In the genomic region with DNA sequence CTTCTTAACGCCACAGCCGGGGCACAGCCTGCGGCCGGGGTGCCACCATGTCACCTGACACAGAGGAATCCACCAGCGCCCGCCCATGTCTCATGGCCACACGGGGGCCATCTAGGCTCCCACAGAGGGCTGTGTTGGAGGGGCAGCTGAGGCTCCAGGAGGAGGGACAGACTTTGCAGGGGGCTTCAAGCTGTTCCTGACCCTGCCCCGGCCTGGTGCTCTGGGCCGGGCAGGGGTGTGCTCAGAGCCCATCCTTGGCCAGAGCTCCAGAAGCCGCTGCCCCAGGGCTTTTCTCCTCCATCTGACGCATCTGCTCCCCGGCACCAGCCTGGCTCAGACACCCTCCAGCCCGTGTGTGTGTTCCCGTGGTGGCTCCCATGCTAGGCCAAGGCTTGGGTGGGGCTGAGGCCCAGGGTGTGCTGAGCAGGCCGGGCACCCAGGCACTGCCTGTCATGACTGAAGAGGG, we compare ENCODE assay signal across 17 cellular contexts. TPM values are rescaled to one million over a fixed set of nuclear protein-coding genes. Genes with fewer than 3 reads are reported as not detected.
DNase-seq lines count a peak whose midpoint lies in the region; ATAC-seq and TF ChIP-seq lines count a peak whose summit lies in the region.
"Had no signal": no experiment of that assay in that cellular context is flagged by ENCODE, and none has a peak within 500 bp of the region (broad histone marks: within the 10 kb centered on the region; RNA-seq: fewer than 3 reads in every experiment).

No MANE protein-coding gene starts in this region.

- intact Hi-C loops in Right ventricle myocardium inferior (cut with DNase I): no loop called here
- intact Hi-C loops in cardiac septum (cut with DNase I): no loop called here
- intact Hi-C loops in OCI-LY7 (cut with micrococcal nuclease; ENCODE audit: unreplicated experiment): no loop called here
- intact Hi-C loops in heart right ventricle (cut with DNase I): no loop called here
- intact Hi-C loops in gastrocnemius medialis (cut with DNase I; ENCODE audit: low total_unique reads): no loop called here
- intact Hi-C loops in PC-3 (cut with micrococcal nuclease): no loop called here

- CTCF ChIA-PET in OCI-LY7 (lab: Charles Lee; ENCODE audit: unreplicated experiment) (no interaction called here), PC-3 (lab: Charles Lee) (no interaction called here)

- no peaks in the 10 kb centered on the region for H3K9me2 ChIP-seq in OCI-LY7 (ENCODE audit: insufficient read depth, low read length)
- H3K9me2 ChIP-seq in PC-3 (replicated peaks; ENCODE audit: low read length): no peaks in the 10 kb centered on the region

- H2AFZ ChIP-seq in OCI-LY7 (ENCODE audit: low read length) (no peak overlapping the region), PC-3 (ENCODE audit: low read length) (no peak overlapping the region)

- H3K27me3 ChIP-seq in heart right ventricle: peaks cover 0 to 9% (median 0%) of the 10 kb centered on the region in 7 donors
- H3K27me3 ChIP-seq in gastrocnemius medialis: no peaks in the 10 kb centered on the region
- H3K27me3 ChIP-seq in PC-3 (ENCODE audit: low read length): no peaks in the 10 kb centered on the region
- H3K27me3 ChIP-seq: breast epithelium, pancreas had no signal

- no peak overlapping the region for H3K9ac ChIP-seq in PC-3 (ENCODE audit: low read length)

- POLR2A ChIA-PET in OCI-LY7 (lab: Charles Lee) (no interaction called here), PC-3 (lab: Charles Lee; ENCODE audit: unreplicated experiment) (interaction anchor here (0.6 kb wide), 1 partner anchor 92 kb away, joined by 3 read pairs; a partner anchor contains a TSS)

- H3K9me3 ChIP-seq in OCI-LY7 (ENCODE audit: low read length): no peaks in the 10 kb centered on the region
- H3K9me3 ChIP-seq in heart right ventricle: no peaks in the 10 kb centered on the region
- H3K9me3 ChIP-seq in gastrocnemius medialis: no peaks in the 10 kb centered on the region
- no peaks in the 10 kb centered on the region for H3K9me3 ChIP-seq in PC-3 (ENCODE audit: low read length)
- H3K9me3 ChIP-seq: breast epithelium, pancreas had no signal

- 67 to 70% methylated on average over 15 of the region's 15 CpGs for WGBS in heart right ventricle, 2 donors

- H3K79me2 ChIP-seq in OCI-LY7 (ENCODE audit: insufficient read depth, low read depth, low read length) (no peaks in the 10 kb centered on the region), PC-3 (ENCODE audit: low read length) (no peaks in the 10 kb centered on the region)

- H4K20me1 ChIP-seq in OCI-LY7 (ENCODE audit: insufficient read depth, low read length) (no peaks in the 10 kb centered on the region), PC-3 (ENCODE audit: low read length) (no peaks in the 10 kb centered on the region)

- no peaks in the 10 kb centered on the region for H3F3A ChIP-seq in PC-3 (ENCODE audit: low read length, unreplicated experiment)

- ATAC-seq in Right ventricle myocardium inferior: peak; percentile 29
- ATAC-seq in heart right ventricle: peak in 7 of 8 donors; percentile 11 to 58 (median 35)
- peak; percentile 47 to 53 for ATAC-seq in gastrocnemius medialis
- ATAC-seq in PC-3: no peak
- ATAC-seq: activated CD4-positive, alpha-beta T cell treated with anti-CD3 and anti-CD28 coated beads for 36 hours; activated naive CD4-positive, alpha-beta T cell treated with anti-CD3 and anti-CD28 coated beads, Interleukin-2, amount 50 U/mL, for 72 hours had no signal

- H3K4me2 ChIP-seq in OCI-LY7 (ENCODE audit: low read length) (no peak overlapping the region), PC-3 (ENCODE audit: low read length) (no peak overlapping the region)

- DNase-seq in Right ventricle myocardium inferior (ENCODE audit: missing footprints) (peak; percentile 53), cardiac septum (ENCODE audit: low spot score) (no peak), OCI-LY7 (ENCODE audit: low spot score) (no peak), heart right ventricle (no peak), gastrocnemius medialis (peak in 1 of 2 donors; percentile 60), OCI-M1 (lab: John Stamatoyannopoulos, UW) (no peak), cerebellar nuclear complex (lab: John Stamatoyannopoulos, UW) (no peak), PC-3 (no peak)
- DNase-seq: activated CD4-positive, alpha-beta T cell treated with anti-CD3 and anti-CD28 coated beads for 36 hours; activated T-cell treated with anti-CD3 and anti-CD28 coated beads for 4 hours; hippocampal formation; NCI-H187 treated with DMSO at 0.1 percent for 48 hours; NCI-H446 treated with DMSO at 0.1 percent for 48 hours; pancreas; T-helper 2 cell had no signal

- no peaks in the 10 kb centered on the region for H3K36me3 ChIP-seq in OCI-LY7 (ENCODE audit: insufficient read depth, low read length)
- no peaks in the 10 kb centered on the region for H3K36me3 ChIP-seq in heart right ventricle
- H3K36me3 ChIP-seq in gastrocnemius medialis: no peaks in the 10 kb centered on the region
- no peaks in the 10 kb centered on the region for H3K36me3 ChIP-seq in PC-3 (ENCODE audit: low read depth, low read length)
- H3K36me3 ChIP-seq: breast epithelium, pancreas had no signal

- H3K27ac ChIP-seq in OCI-LY7 (ENCODE audit: low read depth, low read length, poor library complexity, severe bottlenecking) (no peak overlapping the region), heart right ventricle (no peak overlapping the region), gastrocnemius medialis (no peak overlapping the region), PC-3 (ENCODE audit: low read length) (no peak overlapping the region)
- H3K27ac ChIP-seq: breast epithelium, pancreas had no signal

- no TSS peak for BruUV-seq in OCI-LY7 (replicated peaks; lab: Mats Ljungman, UMichigan)
- no TSS peak for BruUV-seq in PC-3 (replicated peaks; lab: Mats Ljungman, UMichigan)

- H3K4me1 ChIP-seq in OCI-LY7 (ENCODE audit: insufficient read depth, low read length, poor library complexity, severe bottlenecking): no peaks in the 10 kb centered on the region
- peaks cover 1 to 13% (median 7%) of the 10 kb centered on the region in 9 donors for H3K4me1 ChIP-seq in heart right ventricle
- peaks cover 0 to 8% of the 10 kb centered on the region in 2 donors for H3K4me1 ChIP-seq in gastrocnemius medialis
- no peaks in the 10 kb centered on the region for H3K4me1 ChIP-seq in PC-3 (ENCODE audit: insufficient read depth, low read length)
- H3K4me1 ChIP-seq: breast epithelium, pancreas had no signal

- peak; percentile 45 for TF ChIP-seq CTCF in OCI-LY7 (conservative IDR thresholded peaks at IDR 0.05; ENCODE audit: low read length)
- TF ChIP-seq CTCF in heart right ventricle (IDR thresholded peaks at IDR 0.05): peak in 6 of 9 donors; percentile 15 to 39 (median 26)
- TF ChIP-seq CTCF in gastrocnemius medialis (IDR thresholded peaks at IDR 0.05 in 4 of 5, conservative IDR thresholded peaks at IDR 0.05 in 1 of 5): peak; percentile 16 to 59 (median 44)
- no peak for TF ChIP-seq CTCF in PC-3 (conservative IDR thresholded peaks at IDR 0.05; ENCODE audit: low read depth, low read length)

- in situ Hi-C loops in gastrocnemius medialis (cut with MboI; ENCODE audit: low sequenced_read_pairs in 4 of 4): no loop called here

- H3K4me3 ChIP-seq in OCI-LY7 (ENCODE audit: low read depth, low read length, poor library complexity, severe bottlenecking) (no peak overlapping the region), heart right ventricle (no peak overlapping the region), gastrocnemius medialis (no peak overlapping the region), PC-3 (ENCODE audit: low read length) (no peak overlapping the region)
- H3K4me3 ChIP-seq: breast epithelium, pancreas had no signal

- no peak for TF ChIP-seq POLR2A in gastrocnemius medialis (IDR thresholded peaks at IDR 0.05)

RNA-seq across cellular contexts. Expression of a gene that starts 7.8 kb away (rescaled TPM):
- total RNA-seq in Right ventricle myocardium inferior (44.6 TPM), cardiac septum (36.0 TPM), OCI-LY7 (2022) (147 and 150 TPM in 2 replicates), heart right ventricle (10 to 100 TPM; 27.8 to 50.0 (median 37.9) TPM), gastrocnemius medialis (10 to 100 TPM; 24.5 to 56.5 (median 28.8) TPM), PC-3 (2014; rRNA removed) (77.8 and 118 TPM in 2 replicates)
- total RNA-seq in OCI-LY7 (2014; rRNA removed; shearing (Covaris generic)): 50.5 and 56.0 TPM in 2 replicates
- 10 to 100 TPM; 56.0 to 56.2 TPM for polyA plus RNA-seq in heart right ventricle
